ENCODE assay signal across 32 cellular contexts in genomic region chr6:40955181-40955550, GRCh38.
"Had no signal": no experiment of that assay in that cellular context is flagged by ENCODE, and none has a peak within 500 bp of the region (broad histone marks: within the 10 kb centered on the region; RNA-seq: fewer than 3 reads in every experiment).

No MANE protein-coding gene starts in this region.

- FAIRE-seq: bronchial epithelial cell, RCC 7860 had no signal

- H3K4me1 Mint-ChIP-seq: activated naive CD8-positive, alpha-beta T cell treated with anti-CD3 and anti-CD28 coated beads, Interleukin-2, amount 50 U/mL, for 24 hours had no signal

- DNase-seq: activated CD4-positive, alpha-beta T cell treated with anti-CD3 and anti-CD28 coated beads for 48 hours; activated CD4-positive, alpha-beta T cell treated with anti-CD3 and anti-CD28 coated beads, Interleukin-2, amount 50 U/mL, for 4 hours; activated CD4-positive, CD25-positive, alpha-beta regulatory T cell treated with anti-CD3 and anti-CD28 coated beads, Interleukin-2, amount 50 U/mL, for 72 hours; activated CD8-positive, alpha-beta T cell treated with anti-CD3 and anti-CD28 coated beads, Interleukin-2, amount 10 ng/mL, durations not matched to agents 7 days and 5 days; activated effector memory CD4-positive, alpha-beta T cell treated with anti-CD3 and anti-CD28 coated beads, Interleukin-2, amount 50 U/mL, for 16 hours; activated naive CD4-positive, alpha-beta T cell treated with Interleukin-2 at 50 U/mL for 16 hours; activated naive CD8-positive, alpha-beta T cell treated with anti-CD3 and anti-CD28 coated beads, Interleukin-2, amount 50 U/mL, for 24 hours; activated T-cell treated with anti-CD3 and anti-CD28 coated beads, Interleukin-2, amount 50 U/mL, for 24 hours; amniotic stem cell; body of pancreas; central memory CD4-positive, alpha-beta T cell; MG63; MV-4-11; NCI-H1092 treated with DMSO at 0.1 percent for 48 hours; NCI-H1417 treated with DMSO at 0.1 percent for 48 hours; NCI-H1694; NCI-H2029; NCI-H2107; NCI-H2171 treated with DMSO at 0.1 percent for 48 hours; NCI-H226; NCI-H526 treated with DMSO at 0.1 percent for 48 hours; NCI-H82; NK-92 treated with Interleukin-12 subunit alpha and Interleukin-12 subunit beta, amount 100 ng/mL, for 24 hours; SHP77 treated with DMSO at 0.1 percent for 48 hours; T-helper 17 cell; T-helper 9 cell had no signal

- H3K4me1 ChIP-seq: ascending aorta had no signal

- H3K27me3 ChIP-seq: ascending aorta, body of pancreas, MG63 had no signal

- H3K36me3 ChIP-seq: ascending aorta, MG63 had no signal

- H3K4me3 Mint-ChIP-seq: activated CD8-positive, alpha-beta T cell treated with anti-CD3 and anti-CD28 coated beads, Interleukin-2, amount 10 ng/mL, durations not matched to agents 7 days and 5 days; activated naive CD8-positive, alpha-beta T cell treated with anti-CD3 and anti-CD28 coated beads, Interleukin-2, amount 50 U/mL, for 24 hours; activated T-cell treated with anti-CD3 and anti-CD28 coated beads, Interleukin-2, amount 50 U/mL, for 24 hours; activated T-helper 1 cell treated with anti-CD3 and anti-CD28 coated beads, Interleukin-12 subunit alpha, Interleukin-12 subunit beta, Interleukin-2, Interleukin-4 antibody, amounts not matched to agents 30 ng/mL and 10 ng/mL and 1 ng/mL, durations not matched to agents 14 hours and 24 hours and 36 hours; T-helper 17 cell; WTC11 had no signal

- H3K27ac Mint-ChIP-seq: activated CD8-positive, alpha-beta T cell treated with anti-CD3 and anti-CD28 coated beads, Interleukin-2, amount 10 ng/mL, durations not matched to agents 7 days and 5 days; activated naive CD4-positive, alpha-beta T cell treated with anti-CD3 and anti-CD28 coated beads, Interleukin-2, amount 50 U/mL, for 72 hours; activated naive CD8-positive, alpha-beta T cell treated with anti-CD3 and anti-CD28 coated beads, Interleukin-2, amount 50 U/mL, for 24 hours; activated T-cell treated with anti-CD3 and anti-CD28 coated beads, Interleukin-2, amount 50 U/mL, for 24 hours; activated T-helper 1 cell treated with anti-CD3 and anti-CD28 coated beads, Interleukin-12 subunit alpha, Interleukin-12 subunit beta, Interleukin-2, Interleukin-4 antibody, amounts not matched to agents 30 ng/mL and 10 ng/mL and 1 ng/mL, durations not matched to agents 14 hours and 24 hours and 36 hours; T-helper 17 cell; WTC11 had no signal

- H3K27ac ChIP-seq: ascending aorta, body of pancreas had no signal

- H3K36me3 Mint-ChIP-seq: activated naive CD4-positive, alpha-beta T cell treated with anti-CD3 and anti-CD28 coated beads, Interleukin-2, amount 50 U/mL, for 72 hours had no signal

- ATAC-seq: activated CD8-positive, alpha-beta T cell treated with anti-CD3 and anti-CD28 coated beads, Interleukin-2, amount 10 ng/mL, durations not matched to agents 7 days and 5 days; activated naive CD4-positive, alpha-beta T cell treated with anti-CD3 and anti-CD28 coated beads, Interleukin-2, amount 50 U/mL, for 72 hours; activated naive CD8-positive, alpha-beta T cell treated with anti-CD3 and anti-CD28 coated beads, Interleukin-2, amount 50 U/mL, for 24 hours; body of pancreas; T-helper 17 cell; WTC11 had no signal

- H3K9me3 Mint-ChIP-seq: activated naive CD4-positive, alpha-beta T cell treated with anti-CD3 and anti-CD28 coated beads, Interleukin-2, amount 50 U/mL, for 72 hours; activated naive CD8-positive, alpha-beta T cell treated with anti-CD3 and anti-CD28 coated beads, Interleukin-2, amount 50 U/mL, for 24 hours; activated T-cell treated with anti-CD3 and anti-CD28 coated beads, Interleukin-2, amount 50 U/mL, for 24 hours; activated T-helper 1 cell treated with anti-CD3 and anti-CD28 coated beads, Interleukin-12 subunit alpha, Interleukin-12 subunit beta, Interleukin-2, Interleukin-4 antibody, amounts not matched to agents 30 ng/mL and 10 ng/mL and 1 ng/mL, durations not matched to agents 14 hours and 24 hours and 36 hours; WTC11 had no signal

- H3K9me3 ChIP-seq: ascending aorta, body of pancreas, MG63 had no signal

- H3K4me3 ChIP-seq: ascending aorta, body of pancreas, MG63 had no signal
